In the genomic region with DNA sequence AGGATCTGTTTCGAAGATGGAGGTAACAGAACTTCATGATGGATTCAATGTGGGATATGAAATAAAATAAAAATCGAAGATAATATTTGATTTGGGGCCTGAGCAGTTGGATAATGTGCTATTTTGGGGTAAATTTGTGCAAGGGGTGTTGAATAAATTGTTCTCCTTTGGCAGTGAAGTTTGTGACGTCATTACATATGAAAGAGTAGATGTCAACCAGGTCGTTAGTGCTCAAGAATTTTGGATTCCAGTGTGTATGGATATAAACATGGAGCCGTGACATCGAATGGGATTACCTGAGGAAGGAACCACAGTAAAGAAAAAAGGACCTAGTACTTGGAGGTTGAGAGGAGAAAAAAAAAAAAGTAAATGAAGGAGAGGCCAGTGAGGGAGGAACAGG, we compare ENCODE assay signal across 9 cellular contexts.
"Had no signal": no experiment of that assay in that cellular context is flagged by ENCODE, and none has a peak within 500 bp of the region (broad histone marks: within the 10 kb centered on the region; RNA-seq: fewer than 3 reads in every experiment).

No MANE protein-coding gene starts in this region.

- DNase-seq: GM23248, GOT3, HCEC 1CT, HFFc6 had no signal

- H3K27ac ChIP-seq: GM23248 had no signal

- H3K4me3 ChIP-seq: GM23248, GM23338, HAP-1 had no signal

- FAIRE-seq: H1, H54 had no signal

- ATAC-seq: HCT116 had no signal

- H3K9ac ChIP-seq: GM23248 had no signal

- H3K4me2 ChIP-seq: GM23338 had no signal

- H3K4me1 ChIP-seq: HAP-1 had no signal

- H3K36me3 ChIP-seq: HAP-1 had no signal

- H2AFZ ChIP-seq: GM23248, GM23338 had no signal
